Comparison of ENCODE assay signal across 1 cellular context in genomic region chr17:75763613-75764416, GRCh38.
TF ChIP-seq lines count a peak whose summit lies in the region.

No MANE protein-coding gene starts in this region.

TF ChIP-seq in WTC11, 78 proteins besides CTCF, POLR2A, EP300 and RAD21 (continued from another document):
- no peak for TF ChIP-seq ZNF532 (CRISPR knock-in tag; IDR thresholded peaks at IDR 0.05; ENCODE audit: borderline replicate concordance)
